In the genomic region with DNA sequence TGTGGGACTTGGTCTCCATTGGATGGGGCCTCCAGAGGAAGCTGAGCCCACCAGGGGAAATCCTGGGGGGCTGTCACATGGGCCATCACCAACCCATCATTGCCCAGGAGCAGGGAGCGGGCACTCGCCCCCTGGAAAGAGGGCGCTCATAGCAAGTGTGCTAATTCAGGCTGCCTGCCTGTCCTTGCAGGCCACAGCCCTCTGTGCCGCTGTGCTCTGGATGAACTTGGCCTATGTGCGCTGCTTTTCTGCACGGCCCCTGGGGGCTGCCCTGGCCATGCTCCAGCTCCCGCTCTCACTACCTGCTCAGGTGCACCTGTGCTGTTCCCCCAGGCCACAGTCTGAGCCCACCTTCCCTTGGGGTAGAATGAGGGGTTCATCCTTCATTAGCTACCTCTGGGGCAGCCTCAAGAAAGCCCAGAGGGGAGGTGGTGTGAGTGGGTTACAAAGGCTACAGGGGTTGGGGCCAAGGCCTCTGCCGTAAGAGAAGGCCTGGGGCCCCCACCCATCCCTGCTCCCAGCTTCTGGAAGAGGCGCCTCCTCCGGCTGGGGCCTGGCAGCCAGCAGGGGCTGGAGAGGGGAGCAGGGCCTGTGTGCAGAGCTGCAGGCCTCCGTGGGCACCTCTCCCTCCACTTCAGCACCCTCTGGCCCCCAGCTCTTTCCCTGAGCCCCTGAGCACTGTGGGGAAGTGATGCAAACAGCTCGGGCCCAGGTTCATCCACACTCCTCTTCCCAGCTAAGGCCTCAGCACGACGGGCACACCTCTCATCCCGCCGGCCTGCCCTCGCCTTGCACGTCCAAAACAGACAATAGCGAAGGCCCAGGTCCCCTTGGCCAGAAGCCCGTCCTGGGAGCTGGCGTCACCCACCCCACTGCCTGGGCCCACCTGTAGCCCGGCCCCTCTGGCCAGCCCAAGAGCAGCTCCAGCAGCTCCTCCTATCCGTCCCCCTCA, we compare ENCODE assay signal across 35 cellular contexts. TPM values are rescaled to one million over a fixed set of nuclear protein-coding genes. Genes with fewer than 3 reads are reported as not detected.
"Had no signal": no experiment of that assay in that cellular context is flagged by ENCODE, and none has a peak within 500 bp of the region (broad histone marks: within the 10 kb centered on the region; RNA-seq: fewer than 3 reads in every experiment).

No MANE protein-coding gene starts in this region.

- H3K27me3 ChIP-seq: ovary, suprapubic skin, uterus had no signal

- ATAC-seq: gastroesophageal sphincter; mucosa of descending colon; natural killer cell treated with Interleukin-12 subunit alpha and Interleukin-12 subunit beta and Interleukin-15 and Interleukin-18, amount 100 ng/mL, for 72 hours; sciatic nerve had no signal

- H3K27ac ChIP-seq: coronary artery, dorsolateral prefrontal cortex, gastroesophageal sphincter, left ventricle myocardium inferior, neutrophil, ovary, skin epidermis, suprapubic skin, tibial nerve, uterus had no signal

- H3K4me1 ChIP-seq: gastroesophageal sphincter, left ventricle myocardium inferior, suprapubic skin, uterus had no signal

- H3K36me3 ChIP-seq: gastroesophageal sphincter, left ventricle myocardium inferior, neutrophil, ovary, suprapubic skin, tibial nerve, uterus had no signal

- H3K4me3 ChIP-seq: coronary artery, dorsolateral prefrontal cortex, gastroesophageal sphincter, left ventricle myocardium inferior, mucosa of descending colon, ovary, skin epidermis, suprapubic skin, tibial nerve, uterus had no signal

- H3K9me3 ChIP-seq: gastroesophageal sphincter, left ventricle myocardium inferior, mucosa of descending colon, neutrophil, ovary, suprapubic skin, tibial nerve, uterus had no signal

- H3K4me3 Mint-ChIP-seq: activated naive CD8-positive, alpha-beta T cell; natural killer cell treated with Interleukin-12 subunit alpha and Interleukin-12 subunit beta and Interleukin-15 and Interleukin-18, amount 100 ng/mL, for 72 hours; T-helper 2 cell treated with Interferon-gamma antibody and Interleukin-4, amounts not matched to agents 5 μg/mL and 100 μg/mL, for 36 hours had no signal

- H3K27ac Mint-ChIP-seq: activated naive CD8-positive, alpha-beta T cell; progenitor cell of endocrine pancreas; T-helper 2 cell treated with Interferon-gamma antibody and Interleukin-4, amounts not matched to agents 5 μg/mL and 100 μg/mL, for 36 hours had no signal

- H3K9me3 Mint-ChIP-seq: natural killer cell treated with Interleukin-12 subunit alpha and Interleukin-12 subunit beta and Interleukin-15 and Interleukin-18, amount 100 ng/mL, for 72 hours; T-helper 2 cell treated with Interferon-gamma antibody and Interleukin-4, amounts not matched to agents 5 μg/mL and 100 μg/mL, for 36 hours had no signal

- DNase-seq: activated CD4-positive, alpha-beta T cell treated with anti-CD3 and anti-CD28 coated beads for 4 hours; activated CD4-positive, alpha-beta T cell treated with anti-CD3 and anti-CD28 coated beads, Interleukin-2, amount 50 U/mL, for 4 hours; activated CD4-positive, CD25-positive, alpha-beta regulatory T cell; activated effector memory CD4-positive, alpha-beta T cell treated with Interleukin-2 at 50 U/mL for 16 hours; activated naive CD4-positive, alpha-beta T cell treated with Interleukin-2 at 50 U/mL for 16 hours; anterior cingulate cortex; dorsolateral prefrontal cortex; effector memory CD4-positive, alpha-beta T cell; erythroblast; head of caudate nucleus; hypothalamus; kidney glomerular epithelial cell; left ventricle myocardium inferior; mucosa of descending colon; ovary; stimulated activated CD4-positive, alpha-beta T cell treated with anti-CD3 and anti-CD28 coated beads, Interleukin-12 subunit alpha, Interleukin-12 subunit beta, amount 100 ng/mL, for 4 hours; stimulated activated CD4-positive, alpha-beta T cell treated with anti-CD3 and anti-CD28 coated beads, Interleukin-4, amount 100 ng/mL, for 4 hours; stimulated activated CD8-positive, alpha-beta memory T cell treated with anti-CD3 and anti-CD28 coated beads, Interleukin-4, amount 100 ng/mL, for 48 hours; stimulated activated naive CD4-positive, alpha-beta T cell; T-helper 1 cell; uterus had no signal

- H3K36me3 Mint-ChIP-seq: activated naive CD8-positive, alpha-beta T cell; natural killer cell treated with Interleukin-12 subunit alpha and Interleukin-12 subunit beta and Interleukin-15 and Interleukin-18, amount 100 ng/mL, for 72 hours had no signal

RNA-seq across cellular contexts. Expression of a gene that starts 8.9 kb away (rescaled TPM):
- total RNA-seq: gastroesophageal sphincter; left ventricle myocardium inferior; lung microvascular endothelial cell; mesenteric fat pad; myocyte; natural killer cell treated with Interleukin-12 subunit alpha and Interleukin-12 subunit beta and Interleukin-15 and Interleukin-18, amount 100 ng/mL, for 72 hours; progenitor cell of endocrine pancreas; sciatic nerve; suprapubic skin; tibial nerve had no signal
